In the genomic region with DNA sequence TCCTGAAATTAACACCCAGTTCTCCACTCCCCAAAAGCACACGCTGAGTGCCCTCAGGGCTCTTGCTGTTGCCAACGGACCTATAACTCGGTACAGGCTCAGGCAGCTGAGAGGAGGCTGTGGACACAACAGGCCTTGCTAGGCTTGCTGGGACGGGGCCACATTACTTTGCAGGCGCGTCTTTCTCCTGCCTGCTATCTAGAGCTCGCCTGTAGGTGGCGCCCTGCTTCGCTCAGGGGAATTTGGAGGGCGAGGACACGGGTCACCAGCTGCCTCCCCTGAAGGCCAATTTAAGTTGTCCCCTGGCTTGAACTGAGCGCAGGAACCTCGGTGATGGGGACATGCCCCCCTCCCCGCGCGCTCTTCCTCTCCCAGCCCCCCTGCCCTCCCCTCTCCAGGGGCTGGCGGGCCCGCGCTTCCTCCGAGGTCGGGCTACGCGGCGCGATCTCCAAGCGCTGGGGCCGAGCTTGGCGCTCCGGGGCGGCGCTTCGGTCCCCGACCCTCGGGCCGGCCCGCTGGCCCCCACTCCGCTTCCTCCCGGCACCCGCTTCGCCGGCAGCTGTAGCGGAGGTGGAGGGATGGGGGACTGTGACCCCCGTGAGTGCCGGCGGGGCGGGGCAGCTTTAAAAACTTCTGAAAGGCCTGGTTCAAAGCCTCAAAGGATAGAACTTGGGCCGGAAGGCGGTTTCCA, we compare ENCODE assay signal across 8 cellular contexts. TPM values are rescaled to one million over a fixed set of nuclear protein-coding genes. Genes with fewer than 3 reads are reported as not detected.
A peak's percentile ranks its signal among the peaks of the same experiment; 100 is the strongest.
DNase-seq lines count a peak whose midpoint lies in the region; ATAC-seq and TF ChIP-seq lines count a peak whose summit lies in the region.

No MANE protein-coding gene starts in this region.

- peaks cover 18% of the 10 kb centered on the region; the same call in 1 of the 2 replicates for H3F3A ChIP-seq in GM23338 (replicated peaks; ENCODE audit: low read depth)

- H3K9me3 Mint-ChIP-seq in GM23338: no peaks in the 10 kb centered on the region
- H3K9me3 Mint-ChIP-seq in activated naive CD4-positive, alpha-beta T cell treated with anti-CD3 and anti-CD28 coated beads, Interleukin-2, amount 10 ng/mL, durations not matched to agents 7 days and 5 days: no peaks in the 10 kb centered on the region

- peaks cover 35% of the 10 kb centered on the region for H3K4me1 Mint-ChIP-seq in GM23338
- peaks cover 37% of the 10 kb centered on the region for H3K4me1 Mint-ChIP-seq in activated naive CD4-positive, alpha-beta T cell treated with anti-CD3 and anti-CD28 coated beads, Interleukin-2, amount 10 ng/mL, durations not matched to agents 7 days and 5 days

- H3K79me2 ChIP-seq in GM23338 (replicated peaks; ENCODE audit: insufficient read depth): no peaks in the 10 kb centered on the region

- peak overlapping the region; percentile 78 for H3K4me3 Mint-ChIP-seq in GM23338
- H3K4me3 Mint-ChIP-seq in activated naive CD4-positive, alpha-beta T cell treated with anti-CD3 and anti-CD28 coated beads, Interleukin-2, amount 10 ng/mL, durations not matched to agents 7 days and 5 days: peak overlapping the region; percentile 74

- 0 out of 2 replicates have a peak, but pooled peaks cover 3% of the 10 kb centered on the region for H4K20me1 ChIP-seq in GM23338 (replicated peaks; ENCODE audit: insufficient read depth)

- H3K27ac ChIP-seq in GM23338 (ENCODE audit: low read depth) (no peak overlapping the region), substantia nigra (ENCODE audit: low read depth, low read length, poor library complexity, severe bottlenecking) (peak overlapping the region; percentile 88)

- no peaks in the 10 kb centered on the region for H3K9me2 ChIP-seq in GM23338 (ENCODE audit: insufficient read depth)

- H2AFZ ChIP-seq in GM23338: peak overlapping the region; percentile 94

- H3K4me2 ChIP-seq in GM23338: peak overlapping the region; percentile 87

- H3K27me3 ChIP-seq in GM23338 (ENCODE audit: insufficient read depth): peaks cover 54% of the 10 kb centered on the region
- peaks cover 13% of the 10 kb centered on the region for H3K27me3 ChIP-seq in MG63

- H3K27me3 Mint-ChIP-seq in GM23338 (ENCODE audit: insufficient read depth, low read depth, poor library complexity): peaks cover 43% of the 10 kb centered on the region
- peaks cover 72% of the 10 kb centered on the region for H3K27me3 Mint-ChIP-seq in activated naive CD4-positive, alpha-beta T cell treated with anti-CD3 and anti-CD28 coated beads, Interleukin-2, amount 10 ng/mL, durations not matched to agents 7 days and 5 days

- no peaks in the 10 kb centered on the region for H3K36me3 Mint-ChIP-seq in GM23338 (ENCODE audit: low read depth)
- no peaks in the 10 kb centered on the region for H3K36me3 Mint-ChIP-seq in activated naive CD4-positive, alpha-beta T cell treated with anti-CD3 and anti-CD28 coated beads, Interleukin-2, amount 10 ng/mL, durations not matched to agents 7 days and 5 days

- no peak overlapping the region for H3K27ac Mint-ChIP-seq in GM23338
- H3K27ac Mint-ChIP-seq in activated naive CD4-positive, alpha-beta T cell treated with anti-CD3 and anti-CD28 coated beads, Interleukin-2, amount 10 ng/mL, durations not matched to agents 7 days and 5 days: no peak overlapping the region

- DNase-seq in DMS153 treated with DMSO at 0.1 percent for 48 hours (lab: John Stamatoyannopoulos, UW; ENCODE audit: unreplicated experiment): peak; percentile 46
- DNase-seq in GM23338 (ENCODE audit: low spot score): peak; percentile 95
- peak; percentile 72 for DNase-seq in MG63
- peak; percentile 82 for DNase-seq in SK-N-DZ (ENCODE audit: low spot score)
- peak; percentile 89 for DNase-seq in activated naive CD4-positive, alpha-beta T cell treated with anti-CD3 and anti-CD28 coated beads, Interleukin-2, amount 10 ng/mL, durations not matched to agents 7 days and 5 days
- DNase-seq in globus pallidus (ENCODE audit: low spot score): peak; percentile 95
- peak; percentile 47 to 95 (median 86) for DNase-seq in nucleus accumbens (lab: John Stamatoyannopoulos, UW)
- DNase-seq in substantia nigra (lab: John Stamatoyannopoulos, UW): peak; percentile 29 to 95 (median 90)

- CTCF ChIA-PET in activated naive CD4-positive, alpha-beta T cell treated with anti-CD3 and anti-CD28 coated beads, Interleukin-2, amount 10 ng/mL, durations not matched to agents 7 days and 5 days (lab: Charles Lee): interaction anchor here (0.6 to 2.5 kb wide), 21 partner anchors 8 to 803 kb away, joined by 3 to 23 read pairs (median 4); a partner anchor contains a TSS

- no peaks in the 10 kb centered on the region for H3K9me3 ChIP-seq in MG63

- H3K4me3 ChIP-seq in GM23338: peak overlapping the region; percentile 83
- H3K4me3 ChIP-seq in MG63: peak overlapping the region; percentile 59

- peak; percentile 68 for ATAC-seq in GM23338

- peaks cover 35% of the 10 kb centered on the region for H3K4me1 ChIP-seq in GM23338 (ENCODE audit: insufficient read depth)

- TF ChIP-seq CTCF in GM23338 (conservative IDR thresholded peaks at IDR 0.05; ENCODE audit: low read depth in 2 of 2): peak; percentile 84 to 96

- H3K36me3 ChIP-seq in GM23338 (ENCODE audit: insufficient read depth) (no peaks in the 10 kb centered on the region), MG63 (no peaks in the 10 kb centered on the region)

TF ChIP-seq in GM23338, 12 proteins besides CTCF, POLR2A, EP300 and RAD21 (continues in another document):
- TF ChIP-seq, protein P1, sequence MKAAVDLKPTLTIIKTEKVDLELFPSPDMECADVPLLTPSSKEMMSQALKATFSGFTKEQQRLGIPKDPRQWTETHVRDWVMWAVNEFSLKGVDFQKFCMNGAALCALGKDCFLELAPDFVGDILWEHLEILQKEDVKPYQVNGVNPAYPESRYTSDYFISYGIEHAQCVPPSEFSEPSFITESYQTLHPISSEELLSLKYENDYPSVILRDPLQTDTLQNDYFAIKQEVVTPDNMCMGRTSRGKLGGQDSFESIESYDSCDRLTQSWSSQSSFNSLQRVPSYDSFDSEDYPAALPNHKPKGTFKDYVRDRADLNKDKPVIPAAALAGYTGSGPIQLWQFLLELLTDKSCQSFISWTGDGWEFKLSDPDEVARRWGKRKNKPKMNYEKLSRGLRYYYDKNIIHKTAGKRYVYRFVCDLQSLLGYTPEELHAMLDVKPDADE (IDR thresholded peaks at IDR 0.05): no peak
- no peak for TF ChIP-seq ZNF331 (CRISPR knock-in tag; IDR thresholded peaks at IDR 0.05; ENCODE audit: low read depth)
- TF ChIP-seq, protein P2, sequence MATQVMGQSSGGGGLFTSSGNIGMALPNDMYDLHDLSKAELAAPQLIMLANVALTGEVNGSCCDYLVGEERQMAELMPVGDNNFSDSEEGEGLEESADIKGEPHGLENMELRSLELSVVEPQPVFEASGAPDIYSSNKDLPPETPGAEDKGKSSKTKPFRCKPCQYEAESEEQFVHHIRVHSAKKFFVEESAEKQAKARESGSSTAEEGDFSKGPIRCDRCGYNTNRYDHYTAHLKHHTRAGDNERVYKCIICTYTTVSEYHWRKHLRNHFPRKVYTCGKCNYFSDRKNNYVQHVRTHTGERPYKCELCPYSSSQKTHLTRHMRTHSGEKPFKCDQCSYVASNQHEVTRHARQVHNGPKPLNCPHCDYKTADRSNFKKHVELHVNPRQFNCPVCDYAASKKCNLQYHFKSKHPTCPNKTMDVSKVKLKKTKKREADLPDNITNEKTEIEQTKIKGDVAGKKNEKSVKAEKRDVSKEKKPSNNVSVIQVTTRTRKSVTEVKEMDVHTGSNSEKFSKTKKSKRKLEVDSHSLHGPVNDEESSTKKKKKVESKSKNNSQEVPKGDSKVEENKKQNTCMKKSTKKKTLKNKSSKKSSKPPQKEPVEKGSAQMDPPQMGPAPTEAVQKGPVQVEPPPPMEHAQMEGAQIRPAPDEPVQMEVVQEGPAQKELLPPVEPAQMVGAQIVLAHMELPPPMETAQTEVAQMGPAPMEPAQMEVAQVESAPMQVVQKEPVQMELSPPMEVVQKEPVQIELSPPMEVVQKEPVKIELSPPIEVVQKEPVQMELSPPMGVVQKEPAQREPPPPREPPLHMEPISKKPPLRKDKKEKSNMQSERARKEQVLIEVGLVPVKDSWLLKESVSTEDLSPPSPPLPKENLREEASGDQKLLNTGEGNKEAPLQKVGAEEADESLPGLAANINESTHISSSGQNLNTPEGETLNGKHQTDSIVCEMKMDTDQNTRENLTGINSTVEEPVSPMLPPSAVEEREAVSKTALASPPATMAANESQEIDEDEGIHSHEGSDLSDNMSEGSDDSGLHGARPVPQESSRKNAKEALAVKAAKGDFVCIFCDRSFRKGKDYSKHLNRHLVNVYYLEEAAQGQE (IDR thresholded peaks at IDR 0.05; ENCODE audit: unreplicated experiment): no peak

RNA-seq across cellular contexts. Expression of a gene that starts 32.4 kb away (rescaled TPM):
- total RNA-seq in GM23338 (2014; rRNA removed; shearing (Covaris generic)): 0.97 and 2.5 TPM in 2 replicates
- polyA plus RNA-seq in GM23338 (2016; fragmentation: Nextera tagmentation; extraction: Ambion mirVana): 2.1 and 2.3 TPM in 2 replicates
- total RNA-seq in MG63 (2014; rRNA removed; shearing (Covaris generic); ENCODE audit: low replicate concordance): not detected in 2 replicates
- polyA plus RNA-seq in SK-N-DZ (2014; cell fraction: cytosol; rRNA removed): 0.93 and 1.3 TPM in 2 replicates
- 0.22 and 0.55 TPM in 2 replicates for polyA plus RNA-seq in SK-N-DZ (2014; cell fraction: nucleus; rRNA removed)
